In genomic region chr17:59558039-59558438, GRCh38 we compare ENCODE assay signal across 2 cellular contexts.
TF ChIP-seq lines count a peak whose summit lies in the region.

No MANE protein-coding gene starts in this region.

TF ChIP-seq in HepG2, 621 proteins besides CTCF, POLR2A, EP300 and RAD21:
- TF ChIP-seq ARID4A (CRISPR knock-in tag; IDR thresholded peaks at IDR 0.05; ENCODE audit: borderline replicate concordance) (0 out of 2 replicates have a peak, but pooled peaks have one; percentile 18), ZNF7 (CRISPR knock-in tag; IDR thresholded peaks at IDR 0.05) (peak; percentile 51; the same call in 1 of the 2 replicates), ZNF749 (CRISPR knock-in tag; IDR thresholded peaks at IDR 0.05; ENCODE audit: borderline replicate concordance) (no peak)

TF ChIP-seq in K562, 482 proteins besides CTCF, POLR2A, EP300 and RAD21 (continues in another document):
- no peak for TF ChIP-seq YBX1 (IDR thresholded peaks at IDR 0.05)
- TF ChIP-seq KLF16 (IDR thresholded peaks at IDR 0.05) = peak; percentile 8; the same call in 1 of the 2 replicates
- TF ChIP-seq CBFA2T3 (IDR thresholded peaks at IDR 0.05) = peak; percentile 61
- TF ChIP-seq GABPA (tag; conservative IDR thresholded peaks at IDR 0.05; ENCODE audit: low read depth) = peak; percentile 64
- TF ChIP-seq EHMT2 (IDR thresholded peaks at IDR 0.05) = no peak
- TF ChIP-seq ZBTB1 (CRISPR knock-in tag; IDR thresholded peaks at IDR 0.05; ENCODE audit: borderline replicate concordance, low read depth) = peak; percentile 58; the same call in 1 of the 2 replicates
- no peak for TF ChIP-seq SREBF2 (CRISPR knock-in tag; IDR thresholded peaks at IDR 0.05)
- TF ChIP-seq CTBP1 (IDR thresholded peaks at IDR 0.05; ENCODE audit: borderline replicate concordance) = peak; percentile 60; the same call in 1 of the 2 replicates
- no peak for TF ChIP-seq MAFG (tag; conservative IDR thresholded peaks at IDR 0.05)
- TF ChIP-seq TEAD1 (CRISPR knock-in tag; IDR thresholded peaks at IDR 0.05) = peak in 1 of 2 experiments; percentile 94; a peak in 2 of 4 replicates
- 0 out of 2 replicates have a peak, but pooled peaks have one; percentile 29 for TF ChIP-seq GABPB1 (CRISPR knock-in tag; IDR thresholded peaks at IDR 0.05)
- no peak for TF ChIP-seq ZNF592 (IDR thresholded peaks at IDR 0.05)
- no peak for TF ChIP-seq GATAD2A (IDR thresholded peaks at IDR 0.05)
- TF ChIP-seq HDAC1 (IDR thresholded peaks at IDR 0.05) = peak in 1 of 2 experiments; percentile 84; a peak in 2 of 4 replicates
- no peak for TF ChIP-seq RHOXF2B (CRISPR knock-in tag; conservative IDR thresholded peaks at IDR 0.05)
- peak; percentile 51 for TF ChIP-seq MEIS2 (IDR thresholded peaks at IDR 0.05; ENCODE audit: partially characterized antibody)
- no peak for TF ChIP-seq SRSF9 (IDR thresholded peaks at IDR 0.05; ENCODE audit: borderline replicate concordance, low read depth, low read length)
- peak; percentile 55; the same call in 1 of the 2 replicates for TF ChIP-seq DPF2 (IDR thresholded peaks at IDR 0.05)
- no peak for TF ChIP-seq RNF219 (CRISPR knock-in tag; IDR thresholded peaks at IDR 0.05)
- peak; percentile 35; the same call in 1 of the 2 replicates for TF ChIP-seq ZNF175 (CRISPR knock-in tag; IDR thresholded peaks at IDR 0.05; ENCODE audit: low read depth)
- no peak for TF ChIP-seq ZNF561 (CRISPR knock-in tag; conservative IDR thresholded peaks at IDR 0.05)
- no peak for TF ChIP-seq CBX2 (IDR thresholded peaks at IDR 0.05; ENCODE audit: insufficient read depth, low read length, poor library complexity, severe bottlenecking)
- TF ChIP-seq HDAC2 (IDR thresholded peaks at IDR 0.05) = peak; percentile 78
- TF ChIP-seq SMAD3 (CRISPR knock-in tag; conservative IDR thresholded peaks at IDR 0.05) = 0 out of 2 replicates have a peak, but pooled peaks have one; percentile 64
- peak; percentile 42; the same call in 1 of the 2 replicates for TF ChIP-seq PKNOX1 (IDR thresholded peaks at IDR 0.05)
- TF ChIP-seq ZNF395 (CRISPR knock-in tag; IDR thresholded peaks at IDR 0.05) = no peak
- TF ChIP-seq SMARCA4 (IDR thresholded peaks at IDR 0.05) = peak; percentile 52; the same call in 1 of the 2 replicates
- TF ChIP-seq RNF2 (IDR thresholded peaks at IDR 0.05) = peak; percentile 42; the same call in 1 of the 2 replicates
- no peak for TF ChIP-seq ZNF174 (CRISPR knock-in tag; IDR thresholded peaks at IDR 0.05)
- TF ChIP-seq TEAD4 (IDR thresholded peaks at IDR 0.05; ENCODE audit: low read length) = peak; percentile 76; the same call in 1 of the 2 replicates
- no peak for TF ChIP-seq TEAD4 (CRISPR knock-in tag; IDR thresholded peaks at IDR 0.05; ENCODE audit: borderline replicate concordance)
- no peak for TF ChIP-seq NFIX (CRISPR knock-in tag; IDR thresholded peaks at IDR 0.05; ENCODE audit: low read depth)
- TF ChIP-seq E2F6 (IDR thresholded peaks at IDR 0.05; ENCODE audit: borderline replicate concordance in 1 of 2, extremely low read depth in 1 of 2, insufficient read depth in 1 of 2, insufficient read length in 1 of 2, low read depth in 1 of 2, low read length in 1 of 2, poor library complexity in 1 of 2, severe bottlenecking in 1 of 2) = no peak
- no peak for TF ChIP-seq POLR2H (tag; IDR thresholded peaks at IDR 0.05; ENCODE audit: low read depth)
- TF ChIP-seq VEZF1 (CRISPR knock-in tag; IDR thresholded peaks at IDR 0.05) = peak; percentile 54; the same call in 1 of the 2 replicates
- TF ChIP-seq ZNF830 (CRISPR knock-in tag; IDR thresholded peaks at IDR 0.05) = no peak
- no peak for TF ChIP-seq U2AF1 (optimal IDR thresholded peaks at IDR 0.05; ENCODE audit: low read depth, low read length)
- TF ChIP-seq REST (CRISPR knock-in tag; IDR thresholded peaks at IDR 0.05; ENCODE audit: low read depth) = no peak
- TF ChIP-seq NONO (IDR thresholded peaks at IDR 0.05; ENCODE audit: low read depth in 2 of 2, low read length in 1 of 2) = no peak
- 0 out of 2 replicates have a peak, but pooled peaks have one; percentile 61 for TF ChIP-seq SMAD4 (CRISPR knock-in tag; conservative IDR thresholded peaks at IDR 0.05)
- TF ChIP-seq HMBOX1 (IDR thresholded peaks at IDR 0.05) = peak; percentile 31; the same call in 1 of the 2 replicates
- TF ChIP-seq SRF (CRISPR knock-in tag; IDR thresholded peaks at IDR 0.05) = no peak
- no peak for TF ChIP-seq KLF13 (tag; IDR thresholded peaks at IDR 0.05; ENCODE audit: borderline replicate concordance, low read depth)
- peak; percentile 23; the same call in 1 of the 2 replicates for TF ChIP-seq CXXC5 (CRISPR knock-in tag; IDR thresholded peaks at IDR 0.05)
- peak; percentile 59; the same call in 1 of the 2 replicates for TF ChIP-seq HMG20A (CRISPR knock-in tag; conservative IDR thresholded peaks at IDR 0.05)
- no peak for TF ChIP-seq HNRNPUL1 (IDR thresholded peaks at IDR 0.05; ENCODE audit: low read length)
- no peak for TF ChIP-seq HSF4 (CRISPR knock-in tag; IDR thresholded peaks at IDR 0.05; ENCODE audit: borderline replicate concordance)
